Comparison of ENCODE assay signal across 26 cellular contexts in genomic region chr17:16534236-16534635, GRCh38.
"Had no signal": no experiment of that assay in that cellular context is flagged by ENCODE, and none has a peak within 500 bp of the region (broad histone marks: within the 10 kb centered on the region; RNA-seq: fewer than 3 reads in every experiment).

No MANE protein-coding gene starts in this region.

- ATAC-seq: activated CD8-positive, alpha-beta memory T cell treated with anti-CD3 and anti-CD28 coated beads, Interleukin-2, amount 10 ng/mL, durations not matched to agents 7 days and 5 days; PC-3; WTC11 had no signal

- DNase-seq: activated CD4-positive, alpha-beta T cell treated with anti-CD3 and anti-CD28 coated beads for 48 hours; activated CD4-positive, alpha-beta T cell treated with anti-CD3 and anti-CD28 coated beads, Interleukin-2, amount 50 U/mL, for 4 hours; activated CD4-positive, CD25-positive, alpha-beta regulatory T cell treated with anti-CD3 and anti-CD28 coated beads, Interleukin-2, amount 50 U/mL, for 72 hours; activated CD8-positive, alpha-beta memory T cell treated with anti-CD3 and anti-CD28 coated beads, Interleukin-2, amount 10 ng/mL, durations not matched to agents 7 days and 5 days; activated effector memory CD4-positive, alpha-beta T cell treated with Interleukin-2 at 50 U/mL for 16 hours; activated naive CD4-positive, alpha-beta T cell; activated T-cell treated with anti-CD3 and anti-CD28 coated beads, Interleukin-2, amount 50 U/mL, for 24 hours; amniotic stem cell; brain microvascular endothelial cell; KBM-7; MG63; MV-4-11; NCI-H1092 treated with DMSO at 0.1 percent for 48 hours; NCI-H1417 treated with DMSO at 0.1 percent for 48 hours; NCI-H1694; NCI-H2029; NCI-H2107; NCI-H345; NCI-H510A; NCI-H526 treated with DMSO at 0.1 percent for 48 hours; NCI-H82; PC-3; T-helper 9 cell had no signal

- H3K36me3 ChIP-seq: ascending aorta, brain microvascular endothelial cell, cardiac muscle cell, MG63 had no signal

- H3K27me3 ChIP-seq: ascending aorta, brain microvascular endothelial cell, cardiac muscle cell, MG63 had no signal

- H3K9me3 ChIP-seq: ascending aorta, MG63 had no signal

- H3K4me3 ChIP-seq: MG63 had no signal

- H3K27ac ChIP-seq: ascending aorta, brain microvascular endothelial cell, cardiac muscle cell had no signal
